2 cellular contexts compared by ENCODE assay signal in genomic region chr14:65373011-65373670, GRCh38.
TF ChIP-seq lines count a peak whose summit lies in the region.

No MANE protein-coding gene starts in this region.

TF ChIP-seq in GM23338, 12 proteins besides CTCF, POLR2A, EP300 and RAD21:
- TF ChIP-seq STAT1 (IDR thresholded peaks at IDR 0.05; ENCODE audit: unreplicated experiment): no peak
- no peak for TF ChIP-seq REST (IDR thresholded peaks at IDR 0.05; ENCODE audit: unreplicated experiment)
- no peak for TF ChIP-seq ZNF114 (CRISPR knock-in tag; IDR thresholded peaks at IDR 0.05)
- TF ChIP-seq NANOG (IDR thresholded peaks at IDR 0.05; ENCODE audit: borderline replicate concordance): no peak
- TF ChIP-seq ZNF462 (CRISPR knock-in tag; IDR thresholded peaks at IDR 0.05): no peak
- no peak for TF ChIP-seq CREB1 (CRISPR knock-in tag; IDR thresholded peaks at IDR 0.05; ENCODE audit: low read depth)
- TF ChIP-seq ZNF331 (CRISPR knock-in tag; IDR thresholded peaks at IDR 0.05; ENCODE audit: low read depth): no peak
- no peak for TF ChIP-seq JUNB (IDR thresholded peaks at IDR 0.05; ENCODE audit: unreplicated experiment)
- no peak for TF ChIP-seq POLR2AphosphoS5 (IDR thresholded peaks at IDR 0.05; ENCODE audit: low read depth)
- TF ChIP-seq ETS1 (IDR thresholded peaks at IDR 0.05): no peak
- no peak for TF ChIP-seq EZH2 (IDR thresholded peaks at IDR 0.05; ENCODE audit: low read depth, unreplicated experiment)
- no peak for TF ChIP-seq EZH2phosphoT487 (IDR thresholded peaks at IDR 0.05; ENCODE audit: unreplicated experiment)

TF ChIP-seq in GM12878, 131 proteins besides CTCF, POLR2A, EP300 and RAD21:
- TF ChIP-seq ZBTB11 (CRISPR knock-in tag; IDR thresholded peaks at IDR 0.05) (no peak), ATF2 (IDR thresholded peaks at IDR 0.05; ENCODE audit: low read length) (no peak), E2F4 (IDR thresholded peaks at IDR 0.05; ENCODE audit: low read depth, low read length) (no peak), SMARCA5 (IDR thresholded peaks at IDR 0.05) (no peak), CHD4 (IDR thresholded peaks at IDR 0.05) (no peak), SKIL (IDR thresholded peaks at IDR 0.05; ENCODE audit: low read depth, poor library complexity, severe bottlenecking) (no peak), KDM1A (IDR thresholded peaks at IDR 0.05; ENCODE audit: borderline replicate concordance) (no peak), IKZF1 (conservative IDR thresholded peaks at IDR 0.05) (no peak), ESRRA (IDR thresholded peaks at IDR 0.05; ENCODE audit: low read length) (no peak)
